1 cellular context compared by ENCODE assay signal in the genomic region with DNA sequence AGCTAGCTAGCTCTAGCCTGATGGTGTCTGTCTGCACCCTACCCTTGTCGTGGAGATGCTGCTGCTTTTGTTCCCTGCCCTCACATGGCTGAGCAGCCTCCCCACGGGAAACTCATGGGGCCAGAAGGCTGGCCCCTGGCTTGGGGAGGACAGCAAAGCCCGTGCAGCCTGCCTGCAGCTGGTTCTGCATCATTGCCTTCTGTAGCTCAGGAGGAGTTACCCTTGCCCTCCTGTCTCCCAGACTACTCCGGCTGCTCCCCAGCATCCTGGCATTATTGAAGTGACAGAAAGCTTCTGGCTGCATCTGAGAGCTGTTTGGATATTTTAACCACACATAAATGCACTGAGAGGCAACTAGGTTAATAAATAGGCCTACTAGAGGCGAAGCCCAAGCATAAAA.
TF ChIP-seq lines count a peak whose summit lies in the region.

No MANE protein-coding gene starts in this region.

TF ChIP-seq in IMR-90, 13 proteins besides CTCF, POLR2A, EP300 and RAD21 (continued from another document):
- TF ChIP-seq, protein P1, sequence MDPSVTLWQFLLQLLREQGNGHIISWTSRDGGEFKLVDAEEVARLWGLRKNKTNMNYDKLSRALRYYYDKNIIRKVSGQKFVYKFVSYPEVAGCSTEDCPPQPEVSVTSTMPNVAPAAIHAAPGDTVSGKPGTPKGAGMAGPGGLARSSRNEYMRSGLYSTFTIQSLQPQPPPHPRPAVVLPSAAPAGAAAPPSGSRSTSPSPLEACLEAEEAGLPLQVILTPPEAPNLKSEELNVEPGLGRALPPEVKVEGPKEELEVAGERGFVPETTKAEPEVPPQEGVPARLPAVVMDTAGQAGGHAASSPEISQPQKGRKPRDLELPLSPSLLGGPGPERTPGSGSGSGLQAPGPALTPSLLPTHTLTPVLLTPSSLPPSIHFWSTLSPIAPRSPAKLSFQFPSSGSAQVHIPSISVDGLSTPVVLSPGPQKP (IDR thresholded peaks at IDR 0.05; ENCODE audit: borderline replicate concordance, low read depth, low read length), result no peak
